Comparison of ENCODE assay signal across 12 cellular contexts in genomic region chr15:56490461-56490860, GRCh38. TPM values are rescaled to one million over a fixed set of nuclear protein-coding genes. Genes with fewer than 3 reads are reported as not detected.
"Had no signal": no experiment of that assay in that cellular context is flagged by ENCODE, and none has a peak within 500 bp of the region (broad histone marks: within the 10 kb centered on the region; RNA-seq: fewer than 3 reads in every experiment).

No MANE protein-coding gene starts in this region.

- H3K4me3 Mint-ChIP-seq: activated CD8-positive, alpha-beta T cell treated with anti-CD3 and anti-CD28 coated beads, Interleukin-2, amount 10 ng/mL, durations not matched to agents 7 days and 5 days; activated naive CD8-positive, alpha-beta T cell treated with anti-CD3 and anti-CD28 coated beads, Interleukin-2, amount 10 ng/mL, durations not matched to agents 7 days and 5 days; T-helper 2 cell treated with Interferon-gamma antibody and Interleukin-4, amounts not matched to agents 5 μg/mL and 100 μg/mL, for 36 hours had no signal

- H3K9me3 Mint-ChIP-seq: activated naive CD8-positive, alpha-beta T cell treated with anti-CD3 and anti-CD28 coated beads, Interleukin-2, amount 10 ng/mL, durations not matched to agents 7 days and 5 days; T-helper 2 cell treated with Interferon-gamma antibody and Interleukin-4, amounts not matched to agents 5 μg/mL and 100 μg/mL, for 36 hours had no signal

- H3K9me3 ChIP-seq: adrenal gland, breast epithelium, MG63 had no signal

- DNase-seq: NCI-H2107 had no signal

- H3K9ac ChIP-seq: KMS-11 had no signal

- H3K36me3 Mint-ChIP-seq: activated naive CD8-positive, alpha-beta T cell treated with anti-CD3 and anti-CD28 coated beads, Interleukin-2, amount 10 ng/mL, durations not matched to agents 7 days and 5 days had no signal

- H3K27me3 ChIP-seq: adrenal gland, breast epithelium, MG63 had no signal

- H3K36me3 ChIP-seq: adrenal gland, breast epithelium, MG63 had no signal

- H3K4me2 ChIP-seq: KMS-11 had no signal

- ATAC-seq: activated CD4-positive, CD25-positive, alpha-beta regulatory T cell treated with anti-CD3 and anti-CD28 coated beads, Interleukin-2, amount 50 U/mL, for 24 hours; Right ventricle myocardium inferior had no signal

- H3K4me1 ChIP-seq: adrenal gland, breast epithelium had no signal

- H3K27ac Mint-ChIP-seq: activated CD8-positive, alpha-beta T cell treated with anti-CD3 and anti-CD28 coated beads, Interleukin-2, amount 10 ng/mL, durations not matched to agents 7 days and 5 days; activated naive CD8-positive, alpha-beta T cell treated with anti-CD3 and anti-CD28 coated beads, Interleukin-2, amount 10 ng/mL, durations not matched to agents 7 days and 5 days; T-helper 2 cell treated with Interferon-gamma antibody and Interleukin-4, amounts not matched to agents 5 μg/mL and 100 μg/mL, for 36 hours had no signal

- H3K4me3 ChIP-seq: adrenal gland, breast epithelium, MG63, SK-N-MC had no signal

- H3K27ac ChIP-seq: adrenal gland, breast epithelium, KMS-11, SK-N-MC had no signal

RNA-seq across cellular contexts. Expression of gene MNS1, which starts 25.5 kb away (rescaled TPM):
- total RNA-seq: T-helper 1 cell treated with Interleukin-12 subunit alpha and Interleukin-12 subunit beta and Interleukin-4 antibody, amounts not matched to agents 30 ng/mL and 1 ng/mL, for 36 hours had no signal
